10 cellular contexts compared by ENCODE assay signal in genomic region chr6:36616888-36617521, GRCh38. TPM values are rescaled to one million over a fixed set of nuclear protein-coding genes. Genes with fewer than 3 reads are reported as not detected.
DNase-seq lines count a peak whose midpoint lies in the region; ATAC-seq, FAIRE-seq and TF ChIP-seq lines count a peak whose summit lies in the region.
"Had no signal": no experiment of that assay in that cellular context is flagged by ENCODE, and none has a peak within 500 bp of the region (broad histone marks: within the 10 kb centered on the region; RNA-seq: fewer than 3 reads in every experiment).

No MANE protein-coding gene starts in this region.

- H3K4me3 ChIP-seq in endothelial cell of umbilical vein (replicated peaks in 1 of 3; ENCODE audit: insufficient read depth in 1 of 3, low read depth in 1 of 3, low read length in 3 of 3) (no peak overlapping the region), A673 (ENCODE audit: low read depth, low read length, poor library complexity, severe bottlenecking) (no peak overlapping the region)
- H3K4me3 ChIP-seq: SJSA1 had no signal

- BruUV-seq in endothelial cell of umbilical vein (replicated peaks; lab: Mats Ljungman, UMichigan) (no TSS peak), A673 (replicated peaks; lab: Mats Ljungman, UMichigan) (no TSS peak)

- no peaks in the 10 kb centered on the region for H3K27me3 ChIP-seq in endothelial cell of umbilical vein (ENCODE audit: control insufficient read depth in 2 of 2, insufficient read depth in 2 of 2, low read length in 2 of 2)
- H3K27me3 ChIP-seq in A673 (replicated peaks; ENCODE audit: insufficient read depth, low read depth, low read length, poor library complexity), result no peaks in the 10 kb centered on the region
- H3K27me3 ChIP-seq: SJSA1 had no signal

- CTCF ChIA-PET in endothelial cell of umbilical vein (lab: Charles Lee) (interaction anchor here (2.0 to 3.8 kb wide), 4 partner anchors 66 to 143 kb away, joined by 9 to 108 read pairs (median 18); no protein-coding TSS in a partner anchor), A673 (lab: Charles Lee) (no interaction called here)

- ATAC-seq in sciatic nerve (peak; percentile 38), GM18868 (IDR thresholded peaks at IDR 0.05; ENCODE audit: unreplicated experiment) (no peak)
- ATAC-seq: naive thymus-derived CD4-positive, alpha-beta T cell had no signal

- H4K20me1 ChIP-seq in endothelial cell of umbilical vein (replicated peaks; ENCODE audit: control insufficient read depth, extremely low read depth, insufficient read depth, low read length), result no peaks in the 10 kb centered on the region

- no peak for TF ChIP-seq CTCF in endothelial cell of umbilical vein (IDR thresholded peaks at IDR 0.05; ENCODE audit: extremely low read depth in 1 of 2, insufficient read depth in 1 of 2, low read depth in 1 of 2, low read length in 2 of 2)
- no peak for TF ChIP-seq CTCF in A673 (conservative IDR thresholded peaks at IDR 0.05; ENCODE audit: low read depth, low read length)

- DNase-seq in H54 (ENCODE audit: insufficient read length, low spot score) (peak; percentile 71), NCI-H69 (lab: John Stamatoyannopoulos, UW) (peak; percentile 97), endothelial cell of umbilical vein (ENCODE audit: low read depth, low spot score) (peak; percentile 67), sciatic nerve (ENCODE audit: low spot score) (peak; percentile 57), A673 (ENCODE audit: low spot score) (no peak), GF-D8 (lab: John Stamatoyannopoulos, UW) (no peak)
- DNase-seq in activated naive CD4-positive, alpha-beta T cell (lab: John Stamatoyannopoulos, UW), result no peak
- DNase-seq: naive thymus-derived CD4-positive, alpha-beta T cell had no signal

- TF ChIP-seq POLR2A in H54 (IDR thresholded peaks at IDR 0.05; ENCODE audit: low read depth, low read length) (no peak), endothelial cell of umbilical vein (IDR thresholded peaks at IDR 0.05; ENCODE audit: low read depth, low read length) (no peak)

- no peak overlapping the region for H3K27ac ChIP-seq in endothelial cell of umbilical vein (ENCODE audit: insufficient read depth, low read depth, low read length)
- no peak overlapping the region for H3K27ac ChIP-seq in A673 (ENCODE audit: low read depth, low read length, poor library complexity, severe bottlenecking)
- H3K27ac ChIP-seq: SJSA1 had no signal

- H3K36me3 ChIP-seq in endothelial cell of umbilical vein (ENCODE audit: control insufficient read depth in 2 of 2, extremely low read depth in 1 of 2, insufficient read depth in 2 of 2, low read length in 2 of 2) (peaks cover 0 to under 1% of the 10 kb centered on the region in 2 experiments), A673 (ENCODE audit: insufficient read depth, low read length, poor library complexity, severe bottlenecking) (no peaks in the 10 kb centered on the region)

- intact Hi-C loops in endothelial cell of umbilical vein (cut with micrococcal nuclease), result no loop called here
- intact Hi-C loops in sciatic nerve (cut with DNase I), result no loop called here
- intact Hi-C loops in A673 (cut with micrococcal nuclease; ENCODE audit: unreplicated experiment), result no loop called here

- H3K9me3 ChIP-seq in endothelial cell of umbilical vein (replicated peaks; ENCODE audit: control insufficient read depth, insufficient read depth, low read length), result no peaks in the 10 kb centered on the region
- no peaks in the 10 kb centered on the region for H3K9me3 ChIP-seq in A673 (ENCODE audit: low read depth, low read length, poor library complexity, severe bottlenecking)
- H3K9me3 ChIP-seq: SJSA1 had no signal

- H2AFZ ChIP-seq in endothelial cell of umbilical vein (ENCODE audit: low read depth, low read length), result no peak overlapping the region

- H3K79me2 ChIP-seq in endothelial cell of umbilical vein (ENCODE audit: control insufficient read depth, insufficient read depth, low read length), result no peaks in the 10 kb centered on the region

- H3K9ac ChIP-seq in endothelial cell of umbilical vein (replicated peaks; ENCODE audit: extremely low read depth, insufficient read depth, low read length), result no peak overlapping the region

- peaks cover 17% of the 10 kb centered on the region for H3K4me1 ChIP-seq in endothelial cell of umbilical vein (ENCODE audit: control insufficient read depth, extremely low read depth, insufficient read depth, low read length)
- no peaks in the 10 kb centered on the region for H3K4me1 ChIP-seq in A673 (ENCODE audit: insufficient read depth, low read length, poor library complexity, severe bottlenecking)
- H3K4me1 ChIP-seq: SJSA1 had no signal

- H3K9me1 ChIP-seq in endothelial cell of umbilical vein (replicated peaks; ENCODE audit: control insufficient read depth, extremely low read depth, insufficient read depth, low read length), result no peaks in the 10 kb centered on the region

- FAIRE-seq in H54 (lab: Jason Lieb, UNC), result peak; percentile 93
- FAIRE-seq in endothelial cell of umbilical vein (lab: Jason Lieb, UNC), result peak; percentile 8

- POLR2A ChIA-PET in endothelial cell of umbilical vein (lab: Charles Lee) (no interaction called here), A673 (lab: Charles Lee; ENCODE audit: low non-redundant PET) (no interaction called here)

- H3K4me2 ChIP-seq in endothelial cell of umbilical vein (ENCODE audit: insufficient read depth, low read length), result no peak overlapping the region

- dilution Hi-C loops in endothelial cell of umbilical vein (cut with MboI; ENCODE audit: extremely low pct_ligation_motif_present, low sequenced_read_pairs), result loop anchor here (10.0 kb wide), 1 partner anchor 68 kb away; no protein-coding TSS in a partner anchor

TF ChIP-seq in endothelial cell of umbilical vein, 7 proteins besides CTCF, POLR2A, EP300 and RAD21:
- TF ChIP-seq EZH2 (IDR thresholded peaks at IDR 0.05; ENCODE audit: borderline replicate concordance, low read depth, low read length, severe bottlenecking) (no peak), GATA2 (IDR thresholded peaks at IDR 0.05; ENCODE audit: insufficient read depth, insufficient read length, low read depth, low read length) (peak; percentile 86), JUN (IDR thresholded peaks at IDR 0.05; ENCODE audit: borderline replicate concordance, insufficient read depth, insufficient read length, low read depth) (no peak), FOS (IDR thresholded peaks at IDR 0.05; ENCODE audit: borderline replicate concordance, insufficient read depth, low read length) (no peak), MYC (IDR thresholded peaks at IDR 0.05; ENCODE audit: low read depth, low read length) (no peak), POLR2AphosphoS5 (IDR thresholded peaks at IDR 0.05; ENCODE audit: insufficient read depth, low read depth, low read length) (peak; percentile 40), MAX (IDR thresholded peaks at IDR 0.05; ENCODE audit: insufficient read depth, insufficient read length) (no peak)
TF ChIP-seq in endothelial cell of umbilical vein: peak in this region for 2.

RNA-seq across cellular contexts. Expression of gene SRSF3, which starts 22.8 kb away (rescaled TPM):
- total RNA-seq in endothelial cell of umbilical vein, result 393 and 422 TPM in 2 replicates
- 308 and 317 TPM in 2 replicates for polyA plus RNA-seq in endothelial cell of umbilical vein
- 335 and 360 TPM in 2 replicates for polyA plus RNA-seq in endothelial cell of umbilical vein (2011; cell fraction: cytosol; rRNA removed)
- polyA plus RNA-seq in endothelial cell of umbilical vein (2011; cell fraction: nucleus; rRNA removed), result 386 and 564 TPM in 2 replicates
- 335 and 360 TPM in 2 replicates for polyA plus RNA-seq in endothelial cell of umbilical vein (2012)
- 197 and 229 TPM in 2 replicates for polyA minus RNA-seq in endothelial cell of umbilical vein
- polyA minus RNA-seq in endothelial cell of umbilical vein (2011; cell fraction: cytosol; rRNA and poly(A)+ RNA removed), result 109 TPM
- 251 and 283 TPM in 2 replicates for polyA minus RNA-seq in endothelial cell of umbilical vein (2011; cell fraction: nucleus; rRNA and poly(A)+ RNA removed)
- 218 TPM for total RNA-seq in sciatic nerve
- total RNA-seq in A673 (2021), result 623 and 682 TPM in 2 replicates

Comparison
In these comparisons a context has a peak if more than half of its experiments do, and no peak if none do; other contexts are left out.
1. DNase-seq: peak in H54 (single experiment), NCI-H69 (single experiment), endothelial cell of umbilical vein (single experiment) and sciatic nerve (single experiment); none in A673 (single experiment), activated naive CD4-positive, alpha-beta T cell (0 of 4) and GF-D8 (single experiment).